In the genomic region with DNA sequence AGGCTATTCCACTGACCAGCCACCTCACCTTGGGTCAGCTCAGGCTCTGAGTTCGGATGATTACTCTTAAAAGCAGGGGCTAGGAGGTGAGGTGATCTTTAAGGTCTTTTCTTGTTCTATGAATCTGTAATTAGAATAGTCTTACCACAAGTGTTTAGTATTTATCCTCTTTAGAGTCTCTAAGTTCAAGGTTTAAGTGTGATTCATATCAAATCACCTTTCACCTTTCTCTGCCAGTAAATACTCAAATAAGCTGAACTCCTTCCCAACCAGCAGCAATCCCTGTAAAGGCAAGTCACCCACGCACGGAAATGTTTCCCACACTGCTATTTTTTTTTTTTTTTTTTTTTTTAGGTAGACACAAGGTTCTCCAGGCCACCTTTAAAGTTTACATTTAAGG, we compare ENCODE assay signal across 28 cellular contexts.
"Had no signal": no experiment of that assay in that cellular context is flagged by ENCODE, and none has a peak within 500 bp of the region (broad histone marks: within the 10 kb centered on the region; RNA-seq: fewer than 3 reads in every experiment).

No MANE protein-coding gene starts in this region.

- H3K4me3 ChIP-seq: coronary artery, dorsolateral prefrontal cortex had no signal

- H3K4me3 Mint-ChIP-seq: activated B cell treated with CpG ODN at 0.5 μM for 24 hours; activated CD4-positive, alpha-beta T cell treated with anti-CD3 and anti-CD28 coated beads, Interleukin-2, amount 10 ng/mL, durations not matched to agents 24 days and 14 days; activated CD8-positive, alpha-beta memory T cell treated with anti-CD3 and anti-CD28 coated beads, Interleukin-2, amount 10 ng/mL, durations not matched to agents 7 days and 5 days; activated CD8-positive, alpha-beta T cell treated with anti-CD3 and anti-CD28 coated beads, Interleukin-2, amount 10 ng/mL, durations not matched to agents 7 days and 5 days; activated naive CD8-positive, alpha-beta T cell; activated T-cell treated with anti-CD3 and anti-CD28 coated beads, Interleukin-2, amount 50 U/mL, for 4 hours; central memory CD8-positive, alpha-beta T cell; dendritic cell treated with granulocyte-macrophage colony-stimulating factor and Interleukin-4, amounts not matched to agents 40 ng/mL and 50 ng/mL, for 4 days; endodermal cell; T-helper 17 cell; T-helper 2 cell treated with Interferon-gamma antibody and Interleukin-4, amounts not matched to agents 5 μg/mL and 100 μg/mL, for 36 hours had no signal

- H3K27me3 Mint-ChIP-seq: activated B cell treated with CpG ODN at 0.5 μM for 24 hours; activated CD4-positive, alpha-beta T cell treated with anti-CD3 and anti-CD28 coated beads, Interleukin-2, amount 10 ng/mL, durations not matched to agents 24 days and 14 days; activated CD8-positive, alpha-beta memory T cell treated with anti-CD3 and anti-CD28 coated beads, Interleukin-2, amount 10 ng/mL, durations not matched to agents 7 days and 5 days; activated naive CD8-positive, alpha-beta T cell; central memory CD8-positive, alpha-beta T cell; dendritic cell treated with granulocyte-macrophage colony-stimulating factor and Interleukin-4, amounts not matched to agents 40 ng/mL and 50 ng/mL, for 4 days; T-helper 17 cell had no signal

- ATAC-seq: activated CD4-positive, CD25-positive, alpha-beta regulatory T cell treated with anti-CD3 and anti-CD28 coated beads, Interleukin-2, amount 50 U/mL, for 24 hours; activated CD8-positive, alpha-beta memory T cell treated with anti-CD3 and anti-CD28 coated beads, Interleukin-2, amount 10 ng/mL, durations not matched to agents 7 days and 5 days; activated CD8-positive, alpha-beta T cell treated with anti-CD3 and anti-CD28 coated beads, Interleukin-2, amount 10 ng/mL, durations not matched to agents 7 days and 5 days; activated T-cell treated with anti-CD3 and anti-CD28 coated beads, Interleukin-2, amount 50 U/mL, for 4 hours; esophagus mucosa; T-helper 17 cell had no signal

- DNase-seq: activated B cell treated with CpG ODN at 0.5 μM for 24 hours; activated CD4-positive, alpha-beta T cell treated with anti-CD3 and anti-CD28 coated beads, Interleukin-2, amount 10 ng/mL, durations not matched to agents 24 days and 14 days; activated CD8-positive, alpha-beta memory T cell treated with anti-CD3 and anti-CD28 coated beads, Interleukin-2, amount 10 ng/mL, durations not matched to agents 7 days and 5 days; activated CD8-positive, alpha-beta memory T cell treated with anti-CD3 and anti-CD28 coated beads, Interleukin-2, amount 50 U/mL, for 4 hours; activated CD8-positive, alpha-beta T cell treated with anti-CD3 and anti-CD28 coated beads, Interleukin-2, amount 10 ng/mL, durations not matched to agents 7 days and 5 days; activated effector memory CD4-positive, alpha-beta T cell treated with Interleukin-2 at 50 U/mL for 16 hours; activated gamma-delta T cell treated with Interleukin-2 at 50 U/mL for 16 hours; activated naive CD4-positive, alpha-beta T cell treated with anti-CD3 and anti-CD28 coated beads, Interleukin-2, amount 50 U/mL, for 16 hours; activated naive CD4-positive, alpha-beta T cell treated with Interleukin-2 at 50 U/mL for 16 hours; activated T-cell treated with anti-CD3 and anti-CD28 coated beads, Interleukin-2, amount 50 U/mL, for 4 hours; amniotic stem cell; anterior cingulate cortex; brain microvascular endothelial cell; dorsolateral prefrontal cortex; effector memory CD4-positive, alpha-beta T cell; endodermal cell; foreskin fibroblast; T-helper 1 cell; T-helper 17 cell; T1000; WERI-Rb-1 had no signal

- H3K9me3 Mint-ChIP-seq: activated B cell treated with CpG ODN at 0.5 μM for 24 hours; activated CD4-positive, alpha-beta T cell treated with anti-CD3 and anti-CD28 coated beads, Interleukin-2, amount 10 ng/mL, durations not matched to agents 24 days and 14 days; activated T-cell treated with anti-CD3 and anti-CD28 coated beads, Interleukin-2, amount 50 U/mL, for 4 hours; central memory CD8-positive, alpha-beta T cell; dendritic cell treated with granulocyte-macrophage colony-stimulating factor and Interleukin-4, amounts not matched to agents 40 ng/mL and 50 ng/mL, for 4 days; endodermal cell; T-helper 2 cell treated with Interferon-gamma antibody and Interleukin-4, amounts not matched to agents 5 μg/mL and 100 μg/mL, for 36 hours had no signal

- H3K4me1 Mint-ChIP-seq: activated CD8-positive, alpha-beta memory T cell treated with anti-CD3 and anti-CD28 coated beads, Interleukin-2, amount 10 ng/mL, durations not matched to agents 7 days and 5 days; central memory CD8-positive, alpha-beta T cell; endodermal cell had no signal

- H3K27ac Mint-ChIP-seq: activated B cell treated with CpG ODN at 0.5 μM for 24 hours; activated CD4-positive, alpha-beta T cell treated with anti-CD3 and anti-CD28 coated beads, Interleukin-2, amount 10 ng/mL, durations not matched to agents 24 days and 14 days; activated CD8-positive, alpha-beta memory T cell treated with anti-CD3 and anti-CD28 coated beads, Interleukin-2, amount 10 ng/mL, durations not matched to agents 7 days and 5 days; activated CD8-positive, alpha-beta T cell treated with anti-CD3 and anti-CD28 coated beads, Interleukin-2, amount 10 ng/mL, durations not matched to agents 7 days and 5 days; activated naive CD8-positive, alpha-beta T cell; dendritic cell treated with granulocyte-macrophage colony-stimulating factor and Interleukin-4, amounts not matched to agents 40 ng/mL and 50 ng/mL, for 4 days; endodermal cell; T-helper 17 cell; T-helper 2 cell treated with Interferon-gamma antibody and Interleukin-4, amounts not matched to agents 5 μg/mL and 100 μg/mL, for 36 hours had no signal
